18 cellular contexts compared by ENCODE assay signal in genomic region chr12:115542656-115543055, GRCh38.
A peak's percentile ranks its signal among the peaks of the same experiment; 100 is the strongest.
DNase-seq lines count a peak whose midpoint lies in the region; ATAC-seq, FAIRE-seq and TF ChIP-seq lines count a peak whose summit lies in the region.
"Had no signal": no experiment of that assay in that cellular context is flagged by ENCODE, and none has a peak within 500 bp of the region (broad histone marks: within the 10 kb centered on the region; RNA-seq: fewer than 3 reads in every experiment).

No MANE protein-coding gene starts in this region.

- H3K27me3 ChIP-seq in prostate gland (replicated peaks; ENCODE audit: insufficient read depth) = no peaks in the 10 kb centered on the region
- H3K27me3 ChIP-seq: SJCRH30 had no signal

- H3K27me3 Mint-ChIP-seq in activated CD4-positive, alpha-beta T cell treated with anti-CD3 and anti-CD28 coated beads, Interleukin-2, amount 10 ng/mL, durations not matched to agents 24 days and 14 days = no peaks in the 10 kb centered on the region
- H3K27me3 Mint-ChIP-seq: IgD-negative memory B cell had no signal

- no peaks in the 10 kb centered on the region for H3K36me3 Mint-ChIP-seq in activated CD4-positive, alpha-beta T cell treated with anti-CD3 and anti-CD28 coated beads, Interleukin-2, amount 10 ng/mL, durations not matched to agents 24 days and 14 days (ENCODE audit: low read depth)
- H3K36me3 Mint-ChIP-seq: IgD-negative memory B cell had no signal

- H3K4me1 Mint-ChIP-seq in activated CD4-positive, alpha-beta T cell treated with anti-CD3 and anti-CD28 coated beads, Interleukin-2, amount 10 ng/mL, durations not matched to agents 24 days and 14 days = no peaks in the 10 kb centered on the region
- H3K4me1 Mint-ChIP-seq: IgD-negative memory B cell had no signal

- no peaks in the 10 kb centered on the region for H3K36me3 ChIP-seq in prostate gland
- H3K36me3 ChIP-seq: SJCRH30 had no signal

- intact Hi-C loops in prostate gland (cut with DNase I) = no loop called here
- intact Hi-C loops in activated CD4-positive, alpha-beta T cell treated with anti-CD3 and anti-CD28 coated beads, Interleukin-2, amount 10 ng/mL, durations not matched to agents 24 days and 14 days (cut with micrococcal nuclease) = no loop called here

- no peaks in the 10 kb centered on the region for H3K4me1 ChIP-seq in A549
- H3K4me1 ChIP-seq in prostate gland (replicated peaks) = no peaks in the 10 kb centered on the region
- H3K4me1 ChIP-seq: SJCRH30 had no signal

- H3K4me3 ChIP-seq in A549 (no peak overlapping the region), prostate gland (no peak overlapping the region)
- H3K4me3 ChIP-seq: SJCRH30 had no signal

- FAIRE-seq in A549 (lab: Jason Lieb, UNC) = no peak
- FAIRE-seq: GM12892 had no signal

- H3K9me3 Mint-ChIP-seq in activated CD4-positive, alpha-beta T cell treated with anti-CD3 and anti-CD28 coated beads, Interleukin-2, amount 10 ng/mL, durations not matched to agents 24 days and 14 days = peaks cover 13% of the 10 kb centered on the region

- no peak for TF ChIP-seq CTCF in A549 (IDR thresholded peaks at IDR 0.05)
- TF ChIP-seq CTCF in prostate gland (IDR thresholded peaks at IDR 0.05) = no peak

- no peak for ATAC-seq in A549

- POLR2A ChIA-PET in A549 (lab: Yijun Ruan, JAX) = interaction anchor here (0.6 kb wide), 1 partner anchor 874 kb away, joined by 3 read pairs; no protein-coding TSS in a partner anchor

- TF ChIP-seq RAD21 in A549 (conservative IDR thresholded peaks at IDR 0.05 in 1 of 2, IDR thresholded peaks at IDR 0.05 in 1 of 2) = no peak

- H3K9me3 ChIP-seq in A549 (0 out of 3 replicates have a peak, but pooled peaks cover 3% of the 10 kb centered on the region), prostate gland (no peaks in the 10 kb centered on the region)
- H3K9me3 ChIP-seq: SJCRH30 had no signal

- in situ Hi-C loops in SK-MEL-5 (cut with HindIII; ENCODE audit: low pct_unique_long_range_greater_than_20kb, low sequenced_read_pairs) = no loop called here

- TF ChIP-seq EP300 in A549 (IDR thresholded peaks at IDR 0.05) = no peak

- CTCF ChIA-PET in A549 (lab: Yijun Ruan, JAX) = no interaction called here

- 0 out of 3 replicates have a peak overlapping the region, but pooled peaks have one; percentile 4 for H3K4me2 ChIP-seq in A549

- H3K27ac Mint-ChIP-seq in activated CD4-positive, alpha-beta T cell treated with anti-CD3 and anti-CD28 coated beads, Interleukin-2, amount 10 ng/mL, durations not matched to agents 24 days and 14 days = no peak overlapping the region
- H3K27ac Mint-ChIP-seq: IgD-negative memory B cell had no signal

- DNase-seq in A549 (ENCODE audit: low read depth in 1 of 2, low spot score in 1 of 2) (peak in 1 of 2 experiments; percentile 10), LoVo (ENCODE audit: low spot score) (peak; percentile 60), SK-MEL-5 (ENCODE audit: low read depth, low spot score) (peak; percentile 26), prostate gland (ENCODE audit: low spot score) (peak; percentile 23), NCI-H446 treated with DMSO at 0.1 percent for 48 hours (lab: John Stamatoyannopoulos, UW) (no peak), SIG-M5 treated with dmso at 0.1 percent for 504 hours (lab: John Stamatoyannopoulos, UW; ENCODE audit: unreplicated experiment) (no peak)
- no peak for DNase-seq in activated CD4-positive, alpha-beta T cell treated with anti-CD3 and anti-CD28 coated beads, Interleukin-2, amount 10 ng/mL, durations not matched to agents 24 days and 14 days
- no peak for DNase-seq in effector CD8-positive, alpha-beta T cell (lab: John Stamatoyannopoulos, UW)
- DNase-seq: C1 segment of cervical spinal cord, DMS 273 treated with DMSO at 0.1 percent for 48 hours, H7, MV-4-11, NCI-H1417, NCI-H187 treated with DMSO at 0.1 percent for 48 hours, NCI-H526 had no signal

- no peak overlapping the region for H3K4me3 Mint-ChIP-seq in activated CD4-positive, alpha-beta T cell treated with anti-CD3 and anti-CD28 coated beads, Interleukin-2, amount 10 ng/mL, durations not matched to agents 24 days and 14 days
- H3K4me3 Mint-ChIP-seq: IgD-negative memory B cell had no signal

- TF ChIP-seq POLR2A in A549 (IDR thresholded peaks at IDR 0.05; ENCODE audit: low read length) (no peak), prostate gland (IDR thresholded peaks at IDR 0.05) (no peak)

- 6% methylated on average over 7 of the region's 7 CpGs for WGBS in A549 (ENCODE audit: missing lambda C conversion rate)
- 32% methylated on average over 7 of the region's 7 CpGs for WGBS in prostate gland

- H3K27ac ChIP-seq in A549 (no peak overlapping the region), prostate gland (no peak overlapping the region)
- H3K27ac ChIP-seq: SJCRH30 had no signal

TF ChIP-seq in A549, 52 proteins besides CTCF, POLR2A, EP300 and RAD21:
- TF ChIP-seq FOSL2 (IDR thresholded peaks at IDR 0.05) (no peak), FOSL2 (CRISPR knock-in tag; IDR thresholded peaks at IDR 0.05) (no peak)
- TF ChIP-seq, protein P1, sequence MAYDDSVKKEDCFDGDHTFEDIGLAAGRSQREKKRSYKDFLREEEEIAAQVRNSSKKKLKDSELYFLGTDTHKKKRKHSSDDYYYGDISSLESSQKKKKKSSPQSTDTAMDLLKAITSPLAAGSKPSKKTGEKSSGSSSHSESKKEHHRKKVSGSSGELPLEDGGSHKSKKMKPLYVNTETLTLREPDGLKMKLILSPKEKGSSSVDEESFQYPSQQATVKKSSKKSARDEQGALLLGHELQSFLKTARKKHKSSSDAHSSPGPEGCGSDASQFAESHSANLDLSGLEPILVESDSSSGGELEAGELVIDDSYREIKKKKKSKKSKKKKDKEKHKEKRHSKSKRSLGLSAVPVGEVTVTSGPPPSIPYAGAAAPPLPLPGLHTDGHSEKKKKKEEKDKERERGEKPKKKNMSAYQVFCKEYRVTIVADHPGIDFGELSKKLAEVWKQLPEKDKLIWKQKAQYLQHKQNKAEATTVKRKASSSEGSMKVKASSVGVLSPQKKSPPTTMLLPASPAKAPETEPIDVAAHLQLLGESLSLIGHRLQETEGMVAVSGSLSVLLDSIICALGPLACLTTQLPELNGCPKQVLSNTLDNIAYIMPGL (CRISPR knock-in tag; IDR thresholded peaks at IDR 0.05; ENCODE audit: borderline replicate concordance) = no peak
- TF ChIP-seq, protein P2, sequence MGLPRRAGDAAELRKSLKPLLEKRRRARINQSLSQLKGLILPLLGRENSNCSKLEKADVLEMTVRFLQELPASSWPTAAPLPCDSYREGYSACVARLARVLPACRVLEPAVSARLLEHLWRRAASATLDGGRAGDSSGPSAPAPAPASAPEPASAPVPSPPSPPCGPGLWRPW (IDR thresholded peaks at IDR 0.05) = no peak

Comparison
In these comparisons a context has a peak if more than half of its experiments do, and no peak if none do; other contexts are left out.
1. DNase-seq: peak in LoVo (single experiment), SK-MEL-5 (single experiment) and prostate gland (single experiment); none in activated CD4-positive, alpha-beta T cell treated with anti-CD3 and anti-CD28 coated beads, Interleukin-2, amount 10 ng/mL, durations not matched to agents 24 days and 14 days (single experiment), effector CD8-positive, alpha-beta T cell (single experiment), NCI-H446 treated with DMSO at 0.1 percent for 48 hours (single experiment) and SIG-M5 treated with dmso at 0.1 percent for 504 hours (single experiment).